In the genomic region with DNA sequence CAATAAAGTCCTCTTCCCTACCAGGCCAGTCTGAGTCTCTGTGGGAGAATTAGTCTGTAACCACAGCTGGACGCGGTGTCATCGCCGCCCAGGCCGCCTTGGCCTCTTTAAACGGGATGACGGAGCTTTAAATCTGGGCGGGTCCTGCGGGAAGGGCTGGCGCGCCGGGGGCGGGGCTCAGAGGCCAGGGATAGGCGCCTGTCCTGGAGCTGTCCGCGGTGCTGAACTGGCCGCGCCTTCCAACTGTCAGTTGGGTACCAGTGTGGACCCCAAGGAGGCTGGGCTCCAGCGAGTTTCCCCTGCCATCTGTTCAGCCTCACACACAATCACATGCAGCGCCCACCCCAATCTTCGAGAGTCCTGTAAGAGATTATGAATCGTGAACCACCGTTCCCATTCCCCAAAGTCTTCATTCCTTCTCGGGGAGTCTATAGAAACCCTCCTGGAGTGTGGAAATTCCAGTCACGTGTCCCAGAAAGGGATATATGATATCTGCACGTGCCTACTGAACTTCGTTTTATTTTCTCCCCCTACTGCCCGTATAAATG, we compare ENCODE assay signal across 9 cellular contexts. TPM values are rescaled to one million over a fixed set of nuclear protein-coding genes. Genes with fewer than 3 reads are reported as not detected.
DNase-seq lines count a peak whose midpoint lies in the region; ATAC-seq and TF ChIP-seq lines count a peak whose summit lies in the region.
"Had no signal": no experiment of that assay in that cellular context is flagged by ENCODE, and none has a peak within 500 bp of the region (broad histone marks: within the 10 kb centered on the region; RNA-seq: fewer than 3 reads in every experiment).

No MANE protein-coding gene starts in this region.

- H3K79me2 ChIP-seq in Karpas-422 (ENCODE audit: low read length) = no peaks in the 10 kb centered on the region

- no peak for TF ChIP-seq CTCF in heart right ventricle (IDR thresholded peaks at IDR 0.05)

- DNase-seq in DMS 273 treated with DMSO at 0.1 percent for 48 hours (lab: John Stamatoyannopoulos, UW) (peak; percentile 41), Karpas-422 (peak; percentile 96), T-helper 2 cell (peak; percentile 55 to 79 (median 68)), amniotic stem cell (lab: John Stamatoyannopoulos, UW) (peak; percentile 88), heart right ventricle (peak; percentile 91 to 93), pulmonary artery endothelial cell (ENCODE audit: low read depth, low spot score) (peak; percentile 27)

- H3K27ac ChIP-seq in Karpas-422 (ENCODE audit: low read length) = no peak overlapping the region
- no peak overlapping the region for H3K27ac ChIP-seq in heart right ventricle

- H3K36me3 ChIP-seq in Karpas-422 (ENCODE audit: insufficient read depth, low read length) (no peaks in the 10 kb centered on the region), heart right ventricle (peaks cover 0 to 3% (median 0%) of the 10 kb centered on the region in 9 donors)

- no peaks in the 10 kb centered on the region for H3K9me2 ChIP-seq in Karpas-422 (replicated peaks; ENCODE audit: insufficient read depth, low read length)

- H3K27me3 ChIP-seq in Karpas-422 (ENCODE audit: low read length) (no peaks in the 10 kb centered on the region), heart right ventricle (peaks cover 0 to 11% (median 0%) of the 10 kb centered on the region in 7 donors)

- 1 to 3% methylated on average over 28 of the region's 28 CpGs for WGBS in heart right ventricle, 2 donors

- no peak overlapping the region for H3K9ac ChIP-seq in Karpas-422 (ENCODE audit: low read length)

- no peak overlapping the region for H3K4me3 ChIP-seq in Karpas-422 (ENCODE audit: low read length)
- H3K4me3 ChIP-seq in heart right ventricle = no peak overlapping the region

- intact Hi-C loops in heart right ventricle (cut with DNase I) = loop anchor here in 7 of 10 donors (2.0 to 5.0 kb wide), 2 partner anchors 51 to 52 kb away; no protein-coding TSS in a partner anchor

- H3K9me3 ChIP-seq in Karpas-422 (ENCODE audit: low read length) (no peaks in the 10 kb centered on the region), heart right ventricle (no peaks in the 10 kb centered on the region)

- ATAC-seq in heart right ventricle (peak; percentile 88 to 99 (median 96)), HG03280 (IDR thresholded peaks at IDR 0.05; ENCODE audit: unreplicated experiment) (no peak), HG03175 (IDR thresholded peaks at IDR 0.05; ENCODE audit: unreplicated experiment) (no peak)

- H4K20me1 ChIP-seq in Karpas-422 (ENCODE audit: insufficient read depth, low read depth, low read length) = no peaks in the 10 kb centered on the region

- H2AFZ ChIP-seq in Karpas-422 (ENCODE audit: low read length) = no peak overlapping the region

- H3K4me2 ChIP-seq in Karpas-422 (ENCODE audit: low read depth, low read length, poor library complexity, severe bottlenecking) = no peak overlapping the region

- H3K4me1 ChIP-seq in Karpas-422 (ENCODE audit: low read length) (peaks cover 9% of the 10 kb centered on the region), heart right ventricle (peaks cover 0 to 9% (median 5%) of the 10 kb centered on the region in 9 donors)

RNA-seq across cellular contexts. Expression of gene APLP1, which starts 11.5 kb away (rescaled TPM):
- 9.9 and 23.8 TPM in 2 replicates for total RNA-seq in Karpas-422 (2014; rRNA removed; shearing (Covaris generic); ENCODE audit: low replicate concordance)
- total RNA-seq in heart right ventricle (10 to 100 TPM; 13.6 to 63.5 (median 26.0) TPM), pulmonary artery endothelial cell (2.4 and 4.0 TPM in 2 replicates)
- 10 to 100 TPM in 1 of 2 donors, 1 to 10 TPM in 1; 2.7 to 24.2 TPM for polyA plus RNA-seq in heart right ventricle

RNA-seq across cellular contexts. Expression of gene NFKBID, which starts 20.5 kb away (rescaled TPM):
- 7.2 and 17.1 TPM in 2 replicates for total RNA-seq in Karpas-422 (2014; rRNA removed; shearing (Covaris generic); ENCODE audit: low replicate concordance)
- total RNA-seq in heart right ventricle (1 to 10 TPM in 9 of 10 donors, under 1 TPM in 1; 0.66 to 7.8 (median 3.7) TPM), pulmonary artery endothelial cell (2.0 and 3.4 TPM in 2 replicates)
- 1 to 10 TPM; 2.3 to 4.8 TPM for polyA plus RNA-seq in heart right ventricle

RNA-seq across cellular contexts. Expression of gene HCST, which starts 22.5 kb away (rescaled TPM):
- total RNA-seq in Karpas-422 (2014; rRNA removed; shearing (Covaris generic); ENCODE audit: low replicate concordance) = 12.2 and 18.8 TPM in 2 replicates
- 10 to 100 TPM in 1 of 10 donors, 1 to 10 TPM in 9; 1.7 to 22.8 (median 4.5) TPM for total RNA-seq in heart right ventricle
- 10 to 100 TPM; 10.6 to 17.6 TPM for polyA plus RNA-seq in heart right ventricle
- total RNA-seq in pulmonary artery endothelial cell = not detected in 2 replicates

RNA-seq across cellular contexts. Expression of gene KIRREL2, which starts 23.1 kb away (rescaled TPM):
- 0.07 TPM in 1 of 2 replicates, not detected in the other for total RNA-seq in Karpas-422 (2014; rRNA removed; shearing (Covaris generic); ENCODE audit: low replicate concordance)
- total RNA-seq in heart right ventricle (under 1 TPM in 2 of 10 donors, not detected in 8; 0.12 to 0.35 TPM), pulmonary artery endothelial cell (0.04 TPM in 1 of 2 replicates, not detected in the other)
- polyA plus RNA-seq in heart right ventricle = not detected
- total RNA-seq: subcutaneous adipose tissue had no signal

RNA-seq across cellular contexts. Expression of gene NPHS1, which starts 27.5 kb away (rescaled TPM):
- total RNA-seq in Karpas-422 (2014; rRNA removed; shearing (Covaris generic); ENCODE audit: low replicate concordance) = not detected in 2 replicates
- total RNA-seq in heart right ventricle = under 1 TPM in 2 of 10 donors, not detected in 8; 0.07 to 0.12 TPM
- polyA plus RNA-seq in heart right ventricle = not detected
- total RNA-seq in pulmonary artery endothelial cell = not detected in 2 replicates
- total RNA-seq: subcutaneous adipose tissue had no signal

Comparison
In these comparisons a context has a peak if more than half of its experiments do, and no peak if none do; other contexts are left out.
1. DNase-seq: peak in every context shown above with its lines; median percentile 96 in Karpas-422; 92 in heart right ventricle; 88 in amniotic stem cell; 68 in T-helper 2 cell; 41 in DMS 273 treated with DMSO at 0.1 percent for 48 hours; 27 in pulmonary artery endothelial cell.
2. ATAC-seq: peak in heart right ventricle (8 of 8); none in HG03280 (single experiment) and HG03175 (single experiment).